10 cellular contexts compared by ENCODE assay signal in genomic region chr11:13928566-13929251, GRCh38. TPM values are rescaled to one million over a fixed set of nuclear protein-coding genes. Genes with fewer than 3 reads are reported as not detected.
DNase-seq lines count a peak whose midpoint lies in the region; TF ChIP-seq lines count a peak whose summit lies in the region.
"Had no signal": no experiment of that assay in that cellular context is flagged by ENCODE, and none has a peak within 500 bp of the region (broad histone marks: within the 10 kb centered on the region; RNA-seq: fewer than 3 reads in every experiment).

No MANE protein-coding gene starts in this region.

- intact Hi-C loops in uterus (cut with DNase I; ENCODE audit: low total_unique reads), result no loop called here

- peak overlapping the region; percentile 58 for H3K27ac ChIP-seq in layer of hippocampus (ENCODE audit: low read depth, low read length)
- H3K27ac ChIP-seq in uterus, result peak overlapping the region in 1 of 2 donors; percentile 15
- no peak overlapping the region for H3K27ac ChIP-seq in tibial nerve

- TF ChIP-seq POLR2A in uterus (IDR thresholded peaks at IDR 0.05) (no peak), tibial nerve (IDR thresholded peaks at IDR 0.05) (no peak)

- 59 to 61% methylated on average over 4 of the region's 4 CpGs for WGBS in tibial nerve, 2 donors

- TF ChIP-seq CTCF in BJ (IDR thresholded peaks at IDR 0.05; ENCODE audit: insufficient read depth, low read depth, low read length), result no peak
- TF ChIP-seq CTCF in uterus (IDR thresholded peaks at IDR 0.05), result no peak
- TF ChIP-seq CTCF in tibial nerve (IDR thresholded peaks at IDR 0.05), result no peak

- CTCF ChIA-PET in BJ (lab: Yijun Ruan, JAX), result no interaction called here

- peaks cover 32% of the 10 kb centered on the region for H3K4me1 ChIP-seq in adipocyte (ENCODE audit: control insufficient read depth, insufficient read depth, low read length)
- H3K4me1 ChIP-seq in uterus, result no peaks in the 10 kb centered on the region
- peaks cover 0 to 14% (median 0%) of the 10 kb centered on the region in 4 donors for H3K4me1 ChIP-seq in tibial nerve

- H3K27me3 ChIP-seq in BJ (ENCODE audit: control insufficient read depth, insufficient read depth, low read length), result no peaks in the 10 kb centered on the region
- H3K27me3 ChIP-seq in adipocyte (replicated peaks; ENCODE audit: control insufficient read depth, insufficient read depth, low read length), result no peaks in the 10 kb centered on the region
- H3K27me3 ChIP-seq in layer of hippocampus (ENCODE audit: control insufficient read depth, insufficient read depth, low read length), result no peaks in the 10 kb centered on the region
- H3K27me3 ChIP-seq in uterus, result no peaks in the 10 kb centered on the region
- no peaks in the 10 kb centered on the region for H3K27me3 ChIP-seq in tibial nerve

- TF ChIP-seq RAD21 in Ishikawa (IDR thresholded peaks at IDR 0.05; ENCODE audit: low read depth), result no peak

- POLR2A ChIA-PET in BJ (lab: Charles Lee), result interaction anchor here (0.7 kb wide), 1 partner anchor 380 kb away, joined by 5 read pairs; no protein-coding TSS in a partner anchor

- H3K36me3 ChIP-seq in BJ (ENCODE audit: control insufficient read depth, insufficient read depth, low read length) (no peaks in the 10 kb centered on the region), adipocyte (ENCODE audit: control insufficient read depth, insufficient read depth, low read length, severe bottlenecking) (no peaks in the 10 kb centered on the region), uterus (no peaks in the 10 kb centered on the region), tibial nerve (no peaks in the 10 kb centered on the region)

- peak overlapping the region; percentile 59 for H3K9ac ChIP-seq in adipocyte (ENCODE audit: low read length)

- peak; percentile 37 for DNase-seq in BJ (ENCODE audit: low read depth)
- DNase-seq in adipocyte (ENCODE audit: low read depth), result peak; percentile 63
- DNase-seq in NCI-H1436 treated with DMSO at 0.1 percent for 48 hours (lab: John Stamatoyannopoulos, UW), result no peak
- DNase-seq in uterus, result no peak
- DNase-seq in activated CD4-positive, alpha-beta T cell treated with anti-CD3 and anti-CD28 coated beads for 1 hour, result no peak
- DNase-seq in tibial nerve (ENCODE audit: low spot score in 2 of 2), result no peak
- DNase-seq: activated gamma-delta T cell, left cardiac atrium had no signal

- H3K9me3 ChIP-seq in adipocyte (ENCODE audit: control insufficient read depth, low read length) (no peaks in the 10 kb centered on the region), uterus (no peaks in the 10 kb centered on the region), tibial nerve (peaks cover 0 to 2% (median 0%) of the 10 kb centered on the region in 4 donors)

- H3K4me3 ChIP-seq in BJ (ENCODE audit: low read depth, low read length) (no peak overlapping the region), adipocyte (ENCODE audit: low read length) (peak overlapping the region; percentile 70), uterus (no peak overlapping the region), tibial nerve (no peak overlapping the region)

- TF ChIP-seq EP300 in Ishikawa (IDR thresholded peaks at IDR 0.05; ENCODE audit: borderline replicate concordance) (peak; percentile 41; the same call in 1 of the 2 replicates), tibial nerve (IDR thresholded peaks at IDR 0.05) (no peak)

TF ChIP-seq in Ishikawa, 13 proteins besides CTCF, POLR2A, EP300 and RAD21:
- TF ChIP-seq CEBPB (IDR thresholded peaks at IDR 0.05) (peak; percentile 71; the same call in 1 of the 2 replicates), MAX (IDR thresholded peaks at IDR 0.05) (peak; percentile 68), YY1 (IDR thresholded peaks at IDR 0.05; ENCODE audit: low read depth) (no peak), TCF12 (IDR thresholded peaks at IDR 0.05; ENCODE audit: low read depth) (no peak), FOXM1 (IDR thresholded peaks at IDR 0.05; ENCODE audit: borderline replicate concordance, low read depth) (0 out of 2 replicates have a peak, but pooled peaks have one; percentile 27), USF1 (IDR thresholded peaks at IDR 0.05) (peak; percentile 88)
TF ChIP-seq in Ishikawa: peak in this region for 4.

RNA-seq across cellular contexts. Expression of gene SPON1, which starts 33.8 kb away (rescaled TPM):
- not detected in 2 replicates for polyA plus RNA-seq in BJ (2011; rRNA removed)
- polyA minus RNA-seq in BJ (2011; rRNA and poly(A)+ RNA removed), result not detected in 2 replicates
- total RNA-seq in uterus, result 100 to 1,000 TPM in 1 of 4 donors, 10 to 100 TPM in 3; 18.8 to 139 (median 28.8) TPM
- 10 to 100 TPM; 13.5 to 33.9 (median 30.2) TPM for total RNA-seq in tibial nerve

Comparison
In these comparisons a context has a peak if more than half of its experiments do, and no peak if none do; other contexts are left out.
1. DNase-seq: peak in BJ (single experiment) and adipocyte (single experiment); none in NCI-H1436 treated with DMSO at 0.1 percent for 48 hours (single experiment), uterus (0 of 2), activated CD4-positive, alpha-beta T cell treated with anti-CD3 and anti-CD28 coated beads for 1 hour (single experiment) and tibial nerve (0 of 2).